In the genomic region with DNA sequence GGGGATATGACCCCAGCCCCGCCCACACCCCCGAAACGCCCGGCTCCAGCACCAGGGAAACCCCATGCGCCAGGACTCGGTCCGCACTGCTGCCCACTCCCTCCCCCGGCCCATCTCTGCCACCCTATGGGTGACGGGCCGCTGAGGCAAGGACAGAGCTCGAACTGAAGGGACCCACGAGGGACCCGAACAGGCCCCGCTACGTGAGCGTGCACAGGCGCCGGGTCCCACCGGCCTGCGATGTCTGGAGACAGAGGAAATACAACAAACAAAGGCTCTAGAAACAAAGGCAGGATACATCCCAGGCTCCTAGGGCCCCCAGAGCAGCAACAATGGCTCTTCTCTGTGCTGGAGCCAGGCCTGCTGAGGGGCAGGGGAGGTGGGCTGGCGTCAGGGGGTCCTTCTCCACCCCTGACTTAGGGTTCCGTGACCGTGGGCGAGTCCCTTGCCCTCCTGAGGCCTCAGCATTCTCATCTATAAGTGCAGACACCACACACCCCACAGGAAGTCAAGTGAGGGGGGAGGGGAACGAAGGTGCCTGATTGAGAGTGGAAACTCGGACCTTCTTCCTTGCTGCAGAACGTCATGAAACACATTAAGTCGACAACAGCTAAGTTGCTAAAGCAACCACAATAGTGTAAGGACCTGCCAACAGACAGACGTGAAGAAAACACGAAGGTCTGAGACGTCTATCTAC, we compare ENCODE assay signal across 8 cellular contexts. TPM values are rescaled to one million over a fixed set of nuclear protein-coding genes. Genes with fewer than 3 reads are reported as not detected.
DNase-seq lines count a peak whose midpoint lies in the region; ATAC-seq, FAIRE-seq and TF ChIP-seq lines count a peak whose summit lies in the region.

No MANE protein-coding gene starts in this region.

- H2BK5ac ChIP-seq in H1 (ENCODE audit: low read depth, low read length): peak overlapping the region; percentile 66; the same call in 1 of the 2 replicates

- peak; percentile 82 to 95 (median 85) for DNase-seq in CD4-positive, alpha-beta memory T cell
- peak; percentile 88 for DNase-seq in activated CD4-positive, alpha-beta T cell treated with anti-CD3 and anti-CD28 coated beads, Interleukin-2, amount 10 ng/mL, durations not matched to agents 7 days and 5 days
- DNase-seq in H1 (ENCODE audit: low read depth in 1 of 2, low spot score in 2 of 2) (no peak), gastrocnemius medialis (no peak), mucosa of gallbladder (ENCODE audit: low spot score) (no peak), pancreas (no peak), MG63 (no peak)

- H3K79me2 ChIP-seq in H1 (ENCODE audit: control insufficient read depth in 1 of 2, insufficient read depth in 2 of 2, low read length in 2 of 2): peaks cover 7 to 29% of the 10 kb centered on the region in 2 experiments; a peak in 3 of 4 replicates

- no peak for TF ChIP-seq EP300 in H1 (IDR thresholded peaks at IDR 0.05; ENCODE audit: borderline replicate concordance in 1 of 2, low read depth in 2 of 2, low read length in 2 of 2)

- H3K9me3 Mint-ChIP-seq in CD4-positive, alpha-beta memory T cell: no peaks in the 10 kb centered on the region
- no peaks in the 10 kb centered on the region for H3K9me3 Mint-ChIP-seq in activated CD4-positive, alpha-beta T cell treated with anti-CD3 and anti-CD28 coated beads, Interleukin-2, amount 10 ng/mL, durations not matched to agents 7 days and 5 days

- peaks cover 3 to 23% of the 10 kb centered on the region in 2 donors for H3K36me3 Mint-ChIP-seq in CD4-positive, alpha-beta memory T cell
- H3K36me3 Mint-ChIP-seq in activated CD4-positive, alpha-beta T cell treated with anti-CD3 and anti-CD28 coated beads, Interleukin-2, amount 10 ng/mL, durations not matched to agents 7 days and 5 days (ENCODE audit: low read depth): peaks cover 29% of the 10 kb centered on the region

- no peaks in the 10 kb centered on the region for H3K9me3 ChIP-seq in CD4-positive, alpha-beta memory T cell (ENCODE audit: control insufficient read depth in 1 of 2, low read length in 2 of 2)
- no peaks in the 10 kb centered on the region for H3K9me3 ChIP-seq in H1 (ENCODE audit: insufficient read depth in 2 of 2, low read depth in 1 of 2, low read length in 1 of 2)
- no peaks in the 10 kb centered on the region for H3K9me3 ChIP-seq in gastrocnemius medialis
- H3K9me3 ChIP-seq in pancreas: no peaks in the 10 kb centered on the region
- H3K9me3 ChIP-seq in MG63: no peaks in the 10 kb centered on the region

- H4K8ac ChIP-seq in H1 (ENCODE audit: extremely low read depth, insufficient read depth, low read length): peak overlapping the region; percentile 41; the same call in 1 of the 2 replicates

- no peak overlapping the region for H3K23ac ChIP-seq in H1 (ENCODE audit: insufficient read length)

- no peak overlapping the region for H2BK120ac ChIP-seq in H1 (replicated peaks; ENCODE audit: low read depth, low read length)

- H3K27ac ChIP-seq in CD4-positive, alpha-beta memory T cell (ENCODE audit: low read depth, low read length): peak overlapping the region; percentile 95
- H3K27ac ChIP-seq in H1 (ENCODE audit: low read depth, low read length) (no peak overlapping the region), gastrocnemius medialis (peak overlapping the region; percentile 13 to 86 (median 84)), pancreas (peak overlapping the region in 1 of 4 donors; percentile 28)

- in situ Hi-C loops in gastrocnemius medialis (cut with MboI; ENCODE audit: low sequenced_read_pairs in 4 of 4): no loop called here

- no peak overlapping the region for H2BK20ac ChIP-seq in H1 (ENCODE audit: low read length)

- peaks cover 7% of the 10 kb centered on the region for H3K36me3 ChIP-seq in CD4-positive, alpha-beta memory T cell (ENCODE audit: insufficient read depth, low read length)
- no peaks in the 10 kb centered on the region for H3K36me3 ChIP-seq in H1 (ENCODE audit: control insufficient read depth in 2 of 4, insufficient read depth in 4 of 4, low read length in 3 of 4)
- H3K36me3 ChIP-seq in gastrocnemius medialis: no peaks in the 10 kb centered on the region
- H3K36me3 ChIP-seq in pancreas: peaks cover 0 to 5% (median 0%) of the 10 kb centered on the region in 3 donors
- H3K36me3 ChIP-seq in MG63: no peaks in the 10 kb centered on the region

- H3K27me3 Mint-ChIP-seq in CD4-positive, alpha-beta memory T cell: peaks cover 0 to 3% of the 10 kb centered on the region in 2 donors
- H3K27me3 Mint-ChIP-seq in activated CD4-positive, alpha-beta T cell treated with anti-CD3 and anti-CD28 coated beads, Interleukin-2, amount 10 ng/mL, durations not matched to agents 7 days and 5 days: no peaks in the 10 kb centered on the region

- FAIRE-seq in H1 (lab: Jason Lieb, UNC): no peak
- no peak for FAIRE-seq in pancreas (lab: Jason Lieb, UNC)

- H3K4me1 ChIP-seq in CD4-positive, alpha-beta memory T cell (ENCODE audit: insufficient read depth, low read length): peaks cover 42% of the 10 kb centered on the region
- peaks cover 3 to 14% (median 9%) of the 10 kb centered on the region in 4 experiments; a peak in 6 of 7 replicates for H3K4me1 ChIP-seq in H1 (replicated peaks in 1 of 4; ENCODE audit: control insufficient read depth in 3 of 4, insufficient read depth in 4 of 4, low read length in 3 of 4)
- peaks cover 29 to 37% of the 10 kb centered on the region in 2 donors for H3K4me1 ChIP-seq in gastrocnemius medialis
- H3K4me1 ChIP-seq in pancreas: peaks cover 0 to 13% (median 10%) of the 10 kb centered on the region in 3 donors

- peak overlapping the region; percentile 98 to 100 (median 100) for H3K4me3 Mint-ChIP-seq in CD4-positive, alpha-beta memory T cell
- peak overlapping the region; percentile 94 for H3K4me3 Mint-ChIP-seq in activated CD4-positive, alpha-beta T cell treated with anti-CD3 and anti-CD28 coated beads, Interleukin-2, amount 10 ng/mL, durations not matched to agents 7 days and 5 days

- 0 out of 2 replicates have a peak overlapping the region, but pooled peaks have one; percentile 40 for H2AK5ac ChIP-seq in H1 (ENCODE audit: low read depth, low read length)

- H3K9ac ChIP-seq in H1 (replicated peaks in 1 of 4; ENCODE audit: extremely low read depth in 1 of 4, low read depth in 3 of 4, low read length in 3 of 4): no peak overlapping the region; a peak in 1 of 7 replicates

- POLR2A ChIA-PET in CD4-positive, alpha-beta memory T cell (lab: Charles Lee; ENCODE audit: partially characterized antibody): interaction anchor here (0.7 to 7.8 kb wide), 9 partner anchors 11 to 201 kb away, joined by 3 to 81 read pairs (median 7); partner anchors contain the start of genes ADAT3, CSNK1G2 and SCAMP4
- POLR2A ChIA-PET in activated CD4-positive, alpha-beta T cell treated with anti-CD3 and anti-CD28 coated beads, Interleukin-2, amount 10 ng/mL, durations not matched to agents 7 days and 5 days (lab: Charles Lee): no interaction called here
- POLR2A ChIA-PET in H1 (lab: Charles Lee; ENCODE audit: partially characterized antibody): interaction anchor here (1.3 to 1.4 kb wide), 2 partner anchors 13 to 16 kb away, joined by 3 to 5 read pairs; no protein-coding TSS in a partner anchor

- intact Hi-C loops in CD4-positive, alpha-beta memory T cell (cut with micrococcal nuclease): loop anchor here (2.0 kb wide), 1 partner anchor 33 kb away; the partner anchor contains the start of gene REXO1
- intact Hi-C loops in gastrocnemius medialis (cut with DNase I; ENCODE audit: low total_unique reads): no loop called here
- intact Hi-C loops in pancreas (cut with DNase I): no loop called here

- no peak overlapping the region for H3K18ac ChIP-seq in H1 (ENCODE audit: extremely low read depth, low read length)

- TF ChIP-seq POLR2A in H1 (IDR thresholded peaks at IDR 0.05; ENCODE audit: control extremely low read depth in 1 of 2, low read depth in 2 of 2, low read length in 2 of 2) (no peak), gastrocnemius medialis (IDR thresholded peaks at IDR 0.05) (no peak)

- peaks cover 13 to 40% (median 28%) of the 10 kb centered on the region in 4 donors for H3K4me1 Mint-ChIP-seq in CD4-positive, alpha-beta memory T cell
- peaks cover 38% of the 10 kb centered on the region for H3K4me1 Mint-ChIP-seq in activated CD4-positive, alpha-beta T cell treated with anti-CD3 and anti-CD28 coated beads, Interleukin-2, amount 10 ng/mL, durations not matched to agents 7 days and 5 days

- no peak overlapping the region for H2BK15ac ChIP-seq in H1 (ENCODE audit: low read length)

- peak overlapping the region in 1 of 2 experiments; percentile 31; a peak in 1 of 4 replicates for H3K4me2 ChIP-seq in H1 (ENCODE audit: insufficient read depth in 1 of 2, low read depth in 2 of 2, low read length in 2 of 2)

- TF ChIP-seq CTCF in H1 (IDR thresholded peaks at IDR 0.05; ENCODE audit: control extremely low read depth in 1 of 3, insufficient read depth in 1 of 3, low read depth in 1 of 3, low read length in 3 of 3) (no peak), gastrocnemius medialis (IDR thresholded peaks at IDR 0.05 in 4 of 5, conservative IDR thresholded peaks at IDR 0.05 in 1 of 5) (no peak), pancreas (IDR thresholded peaks at IDR 0.05) (no peak)

- H2BK12ac ChIP-seq in H1 (ENCODE audit: low read depth, low read length): peak overlapping the region; percentile 68; the same call in 1 of the 2 replicates

- H4K91ac ChIP-seq in H1 (replicated peaks; ENCODE audit: insufficient read length, low read length): no peak overlapping the region

- ATAC-seq in gastrocnemius medialis: no peak
- no peak for ATAC-seq in pancreas
- no peak for ATAC-seq in GM18867 (IDR thresholded peaks at IDR 0.05; ENCODE audit: unreplicated experiment)

- peak overlapping the region; percentile 69 to 93 for H3K4me3 ChIP-seq in CD4-positive, alpha-beta memory T cell (ENCODE audit: low read length in 2 of 2)
- H3K4me3 ChIP-seq in H1 (ENCODE audit: extremely low read depth in 1 of 4, insufficient read depth in 2 of 4, low read depth in 3 of 4, low read length in 4 of 4): no peak overlapping the region
- peak overlapping the region; percentile 23 to 98 (median 28) for H3K4me3 ChIP-seq in gastrocnemius medialis
- H3K4me3 ChIP-seq in pancreas: peak overlapping the region in 1 of 4 donors; percentile 90
- H3K4me3 ChIP-seq in MG63: no peak overlapping the region

- H3K27me3 ChIP-seq in CD4-positive, alpha-beta memory T cell (ENCODE audit: insufficient read depth, low read length): no peaks in the 10 kb centered on the region
- H3K27me3 ChIP-seq in H1 (replicated peaks in 1 of 4; ENCODE audit: control insufficient read depth in 3 of 4, extremely low read depth in 1 of 4, insufficient read depth in 3 of 4, low read length in 3 of 4): no peaks in the 10 kb centered on the region; a peak in 2 of 7 replicates
- H3K27me3 ChIP-seq in gastrocnemius medialis: no peaks in the 10 kb centered on the region
- H3K27me3 ChIP-seq in pancreas: no peaks in the 10 kb centered on the region
- H3K27me3 ChIP-seq in MG63: no peaks in the 10 kb centered on the region

- H3K4ac ChIP-seq in H1 (replicated peaks; ENCODE audit: insufficient read length, low read depth, low read length): no peak overlapping the region

- H4K5ac ChIP-seq in H1 (ENCODE audit: insufficient read length, low read depth, low read length): no peak overlapping the region

- 85% methylated on average over 21 of the region's 31 CpGs; no CpG with 5 or more reads in 1 of the 2 experiments for WGBS in H1 (ENCODE audit: extremely low coverage in 1 of 2, insufficient coverage in 1 of 2, insufficient read length in 1 of 2, insufficient replicate concordance in 2 of 2, low coverage in 1 of 2, low lambda C conversion rate in 2 of 2, missing lambda C conversion rate in 1 of 2), 2 experiments
- WGBS in pancreas, 2 donors: 77% methylated on average over 31 of the region's 31 CpGs

- no peak overlapping the region for H2AFZ ChIP-seq in H1 (ENCODE audit: low read length)

- peaks cover 13 to 23% of the 10 kb centered on the region in 2 experiments for H4K20me1 ChIP-seq in H1 (replicated peaks in 1 of 2; ENCODE audit: control insufficient read depth in 1 of 2, insufficient read depth in 2 of 2, low read length in 2 of 2)

- no peak overlapping the region for H3K56ac ChIP-seq in H1 (replicated peaks; ENCODE audit: insufficient read length, low read depth, low read length)

- H3K79me1 ChIP-seq in H1 (ENCODE audit: low read depth, low read length): peaks cover 23% of the 10 kb centered on the region

- peaks cover 6% of the 10 kb centered on the region; the same call in 1 of the 2 replicates for H3K23me2 ChIP-seq in H1 (ENCODE audit: low read depth, low read length)

- no peak overlapping the region for H3K14ac ChIP-seq in H1 (ENCODE audit: insufficient read length)

- H3K27ac Mint-ChIP-seq in CD4-positive, alpha-beta memory T cell: peak overlapping the region; percentile 98 to 100 (median 99)
- H3K27ac Mint-ChIP-seq in activated CD4-positive, alpha-beta T cell treated with anti-CD3 and anti-CD28 coated beads, Interleukin-2, amount 10 ng/mL, durations not matched to agents 7 days and 5 days: peak overlapping the region; percentile 93

- no peak for TF ChIP-seq RAD21 in H1 (IDR thresholded peaks at IDR 0.05 in 1 of 2, conservative IDR thresholded peaks at IDR 0.05 in 1 of 2; ENCODE audit: low read depth in 2 of 2, low read length in 2 of 2)

- CTCF ChIA-PET in CD4-positive, alpha-beta memory T cell (lab: Charles Lee; ENCODE audit: partially characterized antibody): interaction anchor here (0.6 to 1.7 kb wide), 5 partner anchors 10 to 29 kb away, joined by 3 to 6 read pairs (median 3); no protein-coding TSS in a partner anchor
- CTCF ChIA-PET in activated CD4-positive, alpha-beta T cell treated with anti-CD3 and anti-CD28 coated beads, Interleukin-2, amount 10 ng/mL, durations not matched to agents 7 days and 5 days (lab: Charles Lee): no interaction called here
- CTCF ChIA-PET in H1 (lab: Charles Lee; ENCODE audit: partially characterized antibody): interaction anchor here (1.1 kb wide), 1 partner anchor 187 kb away, joined by 3 read pairs; no protein-coding TSS in a partner anchor

RNA-seq across cellular contexts. Expression of gene ABHD17A, which starts 3.1 kb away (rescaled TPM):
- 100 to 1,000 TPM; 106 to 109 TPM for total RNA-seq in CD4-positive, alpha-beta memory T cell
- 100 to 1,000 TPM; 138 to 204 TPM for polyA plus RNA-seq in CD4-positive, alpha-beta memory T cell
- total RNA-seq in activated CD4-positive, alpha-beta T cell treated with anti-CD3 and anti-CD28 coated beads, Interleukin-2, amount 10 ng/mL, durations not matched to agents 7 days and 5 days: 100 to 1,000 TPM; 180 TPM
- 41.2 and 45.3 TPM in 2 replicates for total RNA-seq in H1 (2021; fragmentation: NEBNext Ultra II Directional; extraction: Animal tissue kit (Norgen Biotek cat#: 25700))
- 87.4 and 98.0 TPM in 2 replicates for polyA plus RNA-seq in H1 (2011; rRNA removed)
- polyA plus RNA-seq in H1 (2011; cell fraction: cytosol; rRNA removed): 60.4 TPM
- polyA plus RNA-seq in H1 (2011; cell fraction: nucleus; rRNA removed): 86.1 TPM
- 15.8 to 35.0 TPM (median 33.1 TPM) in 4 replicates for polyA plus RNA-seq in H1 (2012, experiment 1 of 2)
- 33.7 TPM for polyA plus RNA-seq in H1 (2012, experiment 2 of 2)
- 35.1 TPM for polyA plus RNA-seq in H1 (2013, experiment 1 of 2)
- 34.7 TPM for polyA plus RNA-seq in H1 (2013, experiment 2 of 2)
- polyA minus RNA-seq in H1 (2011; rRNA and poly(A)+ RNA removed): 8.1 and 11.4 TPM in 2 replicates
- 24.5 TPM for polyA minus RNA-seq in H1 (2011; cell fraction: cytosol; rRNA and poly(A)+ RNA removed)
- 18.1 TPM for polyA minus RNA-seq in H1 (2011; cell fraction: nucleus; rRNA and poly(A)+ RNA removed)
- 10 to 100 TPM; 49.4 to 87.7 (median 70.8) TPM for total RNA-seq in gastrocnemius medialis
- 85.2 TPM for total RNA-seq in mucosa of gallbladder
- 10 to 100 TPM; 21.1 to 30.8 (median 24.4) TPM for total RNA-seq in pancreas
- polyA plus RNA-seq in pancreas: 10 to 100 TPM; 62.4 to 71.0 TPM
- total RNA-seq in MG63 (2014; rRNA removed; shearing (Covaris generic); ENCODE audit: low replicate concordance): 51.7 and 70.7 TPM in 2 replicates

RNA-seq across cellular contexts. Expression of gene KLF16, which starts 18.9 kb away (rescaled TPM):
- total RNA-seq in CD4-positive, alpha-beta memory T cell: 10 to 100 TPM; 17.9 to 19.3 TPM
- 1 to 10 TPM in 1 of 2 donors, under 1 TPM in 1; 0.39 to 1.3 TPM for polyA plus RNA-seq in CD4-positive, alpha-beta memory T cell
- total RNA-seq in activated CD4-positive, alpha-beta T cell treated with anti-CD3 and anti-CD28 coated beads, Interleukin-2, amount 10 ng/mL, durations not matched to agents 7 days and 5 days: 10 to 100 TPM; 24.0 to 25.5 TPM
- 45.9 and 53.2 TPM in 2 replicates for total RNA-seq in H1 (2021; fragmentation: NEBNext Ultra II Directional; extraction: Animal tissue kit (Norgen Biotek cat#: 25700))
- polyA plus RNA-seq in H1 (2011; rRNA removed) (14.3 and 44.7 TPM in 2 replicates), pancreas (1 to 10 TPM; 5.1 to 8.2 TPM)
- 15.0 TPM for polyA plus RNA-seq in H1 (2011; cell fraction: cytosol; rRNA removed)
- 29.0 TPM for polyA plus RNA-seq in H1 (2011; cell fraction: nucleus; rRNA removed)
- polyA plus RNA-seq in H1 (2012, experiment 1 of 2): 15.6 to 26.7 TPM (median 23.8 TPM) in 4 replicates
- 21.5 TPM for polyA plus RNA-seq in H1 (2012, experiment 2 of 2)
- polyA plus RNA-seq in H1 (2013, experiment 1 of 2): 27.2 TPM
- polyA plus RNA-seq in H1 (2013, experiment 2 of 2): 28.5 TPM
- 1.1 and 2.2 TPM in 2 replicates for polyA minus RNA-seq in H1 (2011; rRNA and poly(A)+ RNA removed)
- polyA minus RNA-seq in H1 (2011; cell fraction: cytosol; rRNA and poly(A)+ RNA removed): 32.1 TPM
- polyA minus RNA-seq in H1 (2011; cell fraction: nucleus; rRNA and poly(A)+ RNA removed): 10.4 TPM
- total RNA-seq in gastrocnemius medialis (1 to 10 TPM in 3 of 4 donors, under 1 TPM in 1; 0.58 to 4.0 (median 1.4) TPM), mucosa of gallbladder (23.2 TPM), pancreas (10 to 100 TPM in 1 of 6 donors, 1 to 10 TPM in 5; 4.3 to 10.4 (median 7.9) TPM)
- total RNA-seq in MG63 (2014; rRNA removed; shearing (Covaris generic); ENCODE audit: low replicate concordance): 8.1 and 12.6 TPM in 2 replicates

RNA-seq across cellular contexts. Expression of gene ADAT3, which starts 23.0 kb away (rescaled TPM):
- total RNA-seq in CD4-positive, alpha-beta memory T cell: 1 to 10 TPM; 3.7 to 4.9 TPM
- polyA plus RNA-seq in CD4-positive, alpha-beta memory T cell: 1 to 10 TPM; 1.4 to 3.9 TPM
- 10 to 100 TPM; 10.6 to 13.3 TPM for total RNA-seq in activated CD4-positive, alpha-beta T cell treated with anti-CD3 and anti-CD28 coated beads, Interleukin-2, amount 10 ng/mL, durations not matched to agents 7 days and 5 days
- total RNA-seq in H1 (2021; fragmentation: NEBNext Ultra II Directional; extraction: Animal tissue kit (Norgen Biotek cat#: 25700)): 10.2 and 10.8 TPM in 2 replicates
- polyA plus RNA-seq in H1 (2011; rRNA removed) (5.4 and 9.8 TPM in 2 replicates), pancreas (10 to 100 TPM in 1 of 2 donors, 1 to 10 TPM in 1; 5.2 to 10.1 TPM)
- 3.8 TPM for polyA plus RNA-seq in H1 (2011; cell fraction: cytosol; rRNA removed)
- polyA plus RNA-seq in H1 (2011; cell fraction: nucleus; rRNA removed): 8.3 TPM
- polyA plus RNA-seq in H1 (2012, experiment 1 of 2): 2.4 to 6.3 TPM (median 5.5 TPM) in 4 replicates
- 4.1 TPM for polyA plus RNA-seq in H1 (2012, experiment 2 of 2)
- 7.0 TPM for polyA plus RNA-seq in H1 (2013, experiment 1 of 2)
- polyA plus RNA-seq in H1 (2013, experiment 2 of 2): 6.6 TPM
- 1.0 TPM in 1 of 2 replicates, not detected in the other for polyA minus RNA-seq in H1 (2011; rRNA and poly(A)+ RNA removed)
- polyA minus RNA-seq in H1 (2011; cell fraction: cytosol; rRNA and poly(A)+ RNA removed): 7.4 TPM
- 7.8 TPM for polyA minus RNA-seq in H1 (2011; cell fraction: nucleus; rRNA and poly(A)+ RNA removed)
- total RNA-seq in gastrocnemius medialis (1 to 10 TPM; 2.1 to 3.6 (median 3.1) TPM), mucosa of gallbladder (10.6 TPM), pancreas (1 to 10 TPM; 2.0 to 6.5 (median 4.5) TPM)
- total RNA-seq in MG63 (2014; rRNA removed; shearing (Covaris generic); ENCODE audit: low replicate concordance): 3.6 TPM in 1 of 2 replicates, not detected in the other

RNA-seq across cellular contexts. Expression of gene SCAMP4, which starts 23.0 kb away (rescaled TPM):
- total RNA-seq in CD4-positive, alpha-beta memory T cell: 10 to 100 TPM; 23.4 to 29.1 TPM
- 10 to 100 TPM in 1 of 2 donors, 1 to 10 TPM in 1; 9.8 to 15.5 TPM for polyA plus RNA-seq in CD4-positive, alpha-beta memory T cell
- total RNA-seq in activated CD4-positive, alpha-beta T cell treated with anti-CD3 and anti-CD28 coated beads, Interleukin-2, amount 10 ng/mL, durations not matched to agents 7 days and 5 days: 10 to 100 TPM; 27.5 to 37.9 TPM
- total RNA-seq in H1 (2021; fragmentation: NEBNext Ultra II Directional; extraction: Animal tissue kit (Norgen Biotek cat#: 25700)): 61.4 and 65.7 TPM in 2 replicates
- polyA plus RNA-seq in H1 (2011; rRNA removed) (17.1 and 39.6 TPM in 2 replicates), pancreas (10 to 100 TPM; 40.8 to 49.3 TPM)
- polyA plus RNA-seq in H1 (2011; cell fraction: cytosol; rRNA removed): 24.4 TPM
- 75.6 TPM for polyA plus RNA-seq in H1 (2011; cell fraction: nucleus; rRNA removed)
- polyA plus RNA-seq in H1 (2012, experiment 1 of 2): 35.8 to 66.0 TPM (median 58.3 TPM) in 4 replicates
- 37.8 TPM for polyA plus RNA-seq in H1 (2012, experiment 2 of 2)
- polyA plus RNA-seq in H1 (2013, experiment 1 of 2): 58.4 TPM
- 60.6 TPM for polyA plus RNA-seq in H1 (2013, experiment 2 of 2)
- polyA minus RNA-seq in H1 (2011; rRNA and poly(A)+ RNA removed): 20.5 TPM in 2 replicates
- polyA minus RNA-seq in H1 (2011; cell fraction: cytosol; rRNA and poly(A)+ RNA removed): 26.4 TPM
- polyA minus RNA-seq in H1 (2011; cell fraction: nucleus; rRNA and poly(A)+ RNA removed): 39.3 TPM
- total RNA-seq in gastrocnemius medialis (10 to 100 TPM; 18.8 to 38.4 (median 26.7) TPM), mucosa of gallbladder (89.3 TPM), pancreas (10 to 100 TPM; 23.0 to 52.2 (median 30.7) TPM)
- total RNA-seq in MG63 (2014; rRNA removed; shearing (Covaris generic); ENCODE audit: low replicate concordance): 33.0 and 41.5 TPM in 2 replicates

RNA-seq across cellular contexts. Expression of gene REXO1, which starts 34.0 kb away (rescaled TPM):
- total RNA-seq in CD4-positive, alpha-beta memory T cell: 10 to 100 TPM; 57.1 to 57.3 TPM
- 10 to 100 TPM in 1 of 2 donors, 1 to 10 TPM in 1; 1.5 to 11.9 TPM for polyA plus RNA-seq in CD4-positive, alpha-beta memory T cell
- 10 to 100 TPM; 44.2 to 54.7 TPM for total RNA-seq in activated CD4-positive, alpha-beta T cell treated with anti-CD3 and anti-CD28 coated beads, Interleukin-2, amount 10 ng/mL, durations not matched to agents 7 days and 5 days
- total RNA-seq in H1 (2021; fragmentation: NEBNext Ultra II Directional; extraction: Animal tissue kit (Norgen Biotek cat#: 25700)): 42.4 and 44.3 TPM in 2 replicates
- 44.3 and 69.6 TPM in 2 replicates for polyA plus RNA-seq in H1 (2011; rRNA removed)
- 21.3 TPM for polyA plus RNA-seq in H1 (2011; cell fraction: cytosol; rRNA removed)
- 69.2 TPM for polyA plus RNA-seq in H1 (2011; cell fraction: nucleus; rRNA removed)
- 35.1 to 44.9 TPM (median 43.7 TPM) in 4 replicates for polyA plus RNA-seq in H1 (2012, experiment 1 of 2)
- polyA plus RNA-seq in H1 (2012, experiment 2 of 2): 33.4 TPM
- 22.8 TPM for polyA plus RNA-seq in H1 (2013, experiment 1 of 2)
- 21.3 TPM for polyA plus RNA-seq in H1 (2013, experiment 2 of 2)
- 18.8 and 19.5 TPM in 2 replicates for polyA minus RNA-seq in H1 (2011; rRNA and poly(A)+ RNA removed)
- polyA minus RNA-seq in H1 (2011; cell fraction: cytosol; rRNA and poly(A)+ RNA removed): 24.8 TPM
- polyA minus RNA-seq in H1 (2011; cell fraction: nucleus; rRNA and poly(A)+ RNA removed): 20.1 TPM
- 10 to 100 TPM; 10.8 to 28.5 (median 20.5) TPM for total RNA-seq in gastrocnemius medialis
- total RNA-seq in mucosa of gallbladder: 39.2 TPM
- 10 to 100 TPM; 10.5 to 16.6 (median 15.1) TPM for total RNA-seq in pancreas
- 10 to 100 TPM; 29.5 to 42.2 TPM for polyA plus RNA-seq in pancreas
- total RNA-seq in MG63 (2014; rRNA removed; shearing (Covaris generic); ENCODE audit: low replicate concordance): 2.2 and 4.4 TPM in 2 replicates

Comparison
In these comparisons a context has a peak if more than half of its experiments do, and no peak if none do; other contexts are left out.
1. DNase-seq: peak in CD4-positive, alpha-beta memory T cell (5 of 5) and activated CD4-positive, alpha-beta T cell treated with anti-CD3 and anti-CD28 coated beads, Interleukin-2, amount 10 ng/mL, durations not matched to agents 7 days and 5 days (single experiment); none in H1 (0 of 2), gastrocnemius medialis (0 of 2), mucosa of gallbladder (single experiment), pancreas (0 of 6) and MG63 (single experiment).
2. H3K4me3 ChIP-seq: peak in CD4-positive, alpha-beta memory T cell (2 of 2) and gastrocnemius medialis (4 of 4); none in H1 (0 of 4) and MG63 (single experiment).